In the genomic region with DNA sequence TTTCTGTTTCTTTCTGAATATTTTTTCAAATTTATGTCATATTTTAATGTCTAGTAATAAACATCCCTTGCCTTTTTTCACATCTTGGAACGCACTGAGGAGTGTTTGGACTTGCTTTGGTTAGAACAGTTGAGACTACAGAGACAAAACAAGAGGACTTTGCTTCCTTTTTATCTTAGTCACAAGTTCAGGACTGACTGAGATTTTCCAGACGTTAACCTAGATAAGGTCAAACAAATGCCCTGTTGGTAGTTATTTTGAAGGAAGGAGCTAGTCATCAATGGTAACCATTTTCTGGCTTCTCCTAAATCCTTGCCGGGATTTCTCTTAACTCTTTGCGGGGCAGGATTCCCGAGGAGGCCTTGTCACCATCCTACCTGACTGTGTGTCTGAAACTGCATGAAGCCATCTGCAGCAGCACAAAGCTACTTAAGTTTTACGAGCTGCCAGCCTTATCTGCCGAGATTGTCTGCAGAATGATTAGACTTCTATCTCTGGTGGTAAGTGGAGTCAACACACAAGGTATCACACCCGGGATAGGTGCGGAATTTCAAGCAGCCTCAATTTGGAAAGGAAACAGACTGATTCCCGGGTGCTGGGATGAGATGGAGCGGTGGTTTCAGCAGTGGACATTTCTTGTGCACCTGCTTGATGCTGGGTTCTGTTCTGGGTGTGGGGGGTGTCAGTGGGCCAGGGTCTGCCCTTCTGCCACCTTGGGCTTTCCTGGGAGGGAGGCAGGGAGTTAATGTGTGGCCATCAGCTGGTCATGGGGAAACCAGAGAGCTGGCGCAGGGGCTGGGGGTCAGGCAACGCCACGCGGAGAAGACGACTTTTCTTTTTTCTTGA, we compare ENCODE assay signal across 15 cellular contexts. TPM values are rescaled to one million over a fixed set of nuclear protein-coding genes. Genes with fewer than 3 reads are reported as not detected.
DNase-seq lines count a peak whose midpoint lies in the region; ATAC-seq and TF ChIP-seq lines count a peak whose summit lies in the region.
"Had no signal": no experiment of that assay in that cellular context is flagged by ENCODE, and none has a peak within 500 bp of the region (broad histone marks: within the 10 kb centered on the region; RNA-seq: fewer than 3 reads in every experiment).

No MANE protein-coding gene starts in this region.

- H3K36me3 Mint-ChIP-seq in natural killer cell treated with Interleukin-12 subunit alpha and Interleukin-12 subunit beta and Interleukin-15 and Interleukin-18, amount 100 ng/mL, for 72 hours: peaks cover 49% of the 10 kb centered on the region
- H3K36me3 Mint-ChIP-seq in natural killer cell: peaks cover 37% of the 10 kb centered on the region
- peaks cover 97% of the 10 kb centered on the region for H3K36me3 Mint-ChIP-seq in activated T-helper 17 cell treated with anti-CD3 and anti-CD28 coated beads, Interleukin-2, amount 50 U/mL, for 72 hours (ENCODE audit: low read depth)

- H3K79me1 ChIP-seq in mesendoderm (ENCODE audit: low read length): no peaks in the 10 kb centered on the region

- peaks cover 8% of the 10 kb centered on the region for H3K4me1 ChIP-seq in mesendoderm (ENCODE audit: control insufficient read depth, low read depth, low read length)
- H3K4me1 ChIP-seq: tibial nerve had no signal

- H3K4me2 ChIP-seq in mesendoderm (ENCODE audit: low read length): no peak overlapping the region

- no peaks in the 10 kb centered on the region for H3K79me2 ChIP-seq in mesendoderm (ENCODE audit: control insufficient read depth, insufficient read depth, low read length)

- H3K9ac ChIP-seq in mesendoderm (ENCODE audit: low read length): no peak overlapping the region

- WGBS in mesendoderm (ENCODE audit: extremely low coverage, insufficient coverage, low lambda C conversion rate): no CpG with 5 or more reads among the region's 16 CpGs

- H3K36me3 ChIP-seq in mesendoderm (ENCODE audit: control insufficient read depth, insufficient read depth, low read length): no peaks in the 10 kb centered on the region

- H3K4me3 ChIP-seq in mesendoderm (ENCODE audit: low read length): no peak overlapping the region
- H3K4me3 ChIP-seq: SK-N-MC, tibial nerve had no signal

- no peak overlapping the region for H4K5ac ChIP-seq in mesendoderm (ENCODE audit: low read length)

- DNase-seq in natural killer cell treated with Interleukin-12 subunit alpha and Interleukin-12 subunit beta and Interleukin-15 and Interleukin-18, amount 100 ng/mL, for 72 hours (ENCODE audit: low spot score): no peak
- DNase-seq in natural killer cell (no peak), mesendoderm (peak; percentile 97), left colon (no peak), RKO (ENCODE audit: low spot score) (no peak)
- DNase-seq in stimulated activated naive CD4-positive, alpha-beta T cell treated with Interleukin-2 at 50 U/mL for 16 hours (lab: John Stamatoyannopoulos, UW): no peak
- DNase-seq: foreskin fibroblast, Kasumi-1, NCI-H1436 treated with DMSO at 0.1 percent for 48 hours, NCI-H446, retina had no signal

- H3K4me1 Mint-ChIP-seq in natural killer cell treated with Interleukin-12 subunit alpha and Interleukin-12 subunit beta and Interleukin-15 and Interleukin-18, amount 100 ng/mL, for 72 hours (ENCODE audit: low read depth in 2 of 2): peaks cover 22 to 39% of the 10 kb centered on the region in 2 donors
- H3K4me1 Mint-ChIP-seq in natural killer cell: peaks cover 0 to 15% of the 10 kb centered on the region in 2 donors
- peaks cover 13% of the 10 kb centered on the region for H3K4me1 Mint-ChIP-seq in activated T-helper 17 cell treated with anti-CD3 and anti-CD28 coated beads, Interleukin-2, amount 50 U/mL, for 72 hours

- H3K23ac ChIP-seq in mesendoderm (ENCODE audit: low read length): no peak overlapping the region

- peak overlapping the region; percentile 17 for H3K4me3 Mint-ChIP-seq in natural killer cell treated with Interleukin-12 subunit alpha and Interleukin-12 subunit beta and Interleukin-15 and Interleukin-18, amount 100 ng/mL, for 72 hours
- no peak overlapping the region for H3K4me3 Mint-ChIP-seq in natural killer cell
- peak overlapping the region; percentile 51 for H3K4me3 Mint-ChIP-seq in activated T-helper 17 cell treated with anti-CD3 and anti-CD28 coated beads, Interleukin-2, amount 50 U/mL, for 72 hours

- no peaks in the 10 kb centered on the region for H3K9me3 Mint-ChIP-seq in natural killer cell treated with Interleukin-12 subunit alpha and Interleukin-12 subunit beta and Interleukin-15 and Interleukin-18, amount 100 ng/mL, for 72 hours
- H3K9me3 Mint-ChIP-seq in natural killer cell: peaks cover 3 to 5% of the 10 kb centered on the region in 2 donors
- no peaks in the 10 kb centered on the region for H3K9me3 Mint-ChIP-seq in activated T-helper 17 cell treated with anti-CD3 and anti-CD28 coated beads, Interleukin-2, amount 50 U/mL, for 72 hours

- intact Hi-C loops in natural killer cell (cut with micrococcal nuclease) (loop anchor here (10.0 kb wide), 1 partner anchor 1816 kb away; no protein-coding TSS in a partner anchor), left colon (cut with DNase I, micrococcal nuclease) (no loop called here)

- no peak overlapping the region for H2BK15ac ChIP-seq in mesendoderm (replicated peaks; ENCODE audit: low read depth)

- no peak overlapping the region for H3K4ac ChIP-seq in mesendoderm (ENCODE audit: low read depth, low read length)

- ATAC-seq in natural killer cell treated with Interleukin-12 subunit alpha and Interleukin-12 subunit beta and Interleukin-15 and Interleukin-18, amount 100 ng/mL, for 72 hours: peak in 1 of 2 donors; percentile 13
- no peak for ATAC-seq in natural killer cell
- peak; percentile 78 for ATAC-seq in activated T-helper 17 cell treated with anti-CD3 and anti-CD28 coated beads, Interleukin-2, amount 50 U/mL, for 72 hours (replicated peaks)
- no peak for ATAC-seq in left colon
- ATAC-seq in HG02840 (IDR thresholded peaks at IDR 0.05; ENCODE audit: low FRiP score, unreplicated experiment): no peak

- H4K8ac ChIP-seq in mesendoderm (ENCODE audit: low read depth, low read length): no peak overlapping the region

- H2BK5ac ChIP-seq in mesendoderm (ENCODE audit: low read length): peak overlapping the region; percentile 31

- peak overlapping the region; percentile 34 for H2BK120ac ChIP-seq in mesendoderm (ENCODE audit: low read depth, low read length)

- H3K56ac ChIP-seq in mesendoderm (ENCODE audit: low read length): peak overlapping the region; percentile 17

- H3K27ac ChIP-seq in mesendoderm (ENCODE audit: low read depth, low read length): peak overlapping the region; percentile 94
- H3K27ac ChIP-seq: SK-N-MC, tibial nerve had no signal

- no peak for TF ChIP-seq CTCF in natural killer cell (IDR thresholded peaks at IDR 0.05)

- no peak overlapping the region for H2AK5ac ChIP-seq in mesendoderm (ENCODE audit: low read length)

- H3K27me3 ChIP-seq in mesendoderm (ENCODE audit: insufficient read depth, low read length, poor library complexity): no peaks in the 10 kb centered on the region
- H3K27me3 ChIP-seq: tibial nerve had no signal

- no peaks in the 10 kb centered on the region for H3K27me3 Mint-ChIP-seq in natural killer cell treated with Interleukin-12 subunit alpha and Interleukin-12 subunit beta and Interleukin-15 and Interleukin-18, amount 100 ng/mL, for 72 hours
- no peaks in the 10 kb centered on the region for H3K27me3 Mint-ChIP-seq in natural killer cell (ENCODE audit: low read depth in 2 of 2)
- no peaks in the 10 kb centered on the region for H3K27me3 Mint-ChIP-seq in activated T-helper 17 cell treated with anti-CD3 and anti-CD28 coated beads, Interleukin-2, amount 50 U/mL, for 72 hours

- peak overlapping the region; percentile 94 for H3K18ac ChIP-seq in mesendoderm (ENCODE audit: low read length)

- H3K27ac Mint-ChIP-seq in natural killer cell treated with Interleukin-12 subunit alpha and Interleukin-12 subunit beta and Interleukin-15 and Interleukin-18, amount 100 ng/mL, for 72 hours: peak overlapping the region; percentile 66 to 85
- H3K27ac Mint-ChIP-seq in natural killer cell: peak overlapping the region in 1 of 2 donors; percentile 79
- peak overlapping the region; percentile 93 for H3K27ac Mint-ChIP-seq in activated T-helper 17 cell treated with anti-CD3 and anti-CD28 coated beads, Interleukin-2, amount 50 U/mL, for 72 hours

RNA-seq across cellular contexts. Expression of a gene that starts 48.2 kb away (rescaled TPM):
- total RNA-seq in natural killer cell treated with Interleukin-12 subunit alpha and Interleukin-12 subunit beta and Interleukin-15 and Interleukin-18, amount 100 ng/mL, for 72 hours: 1,000 to 10,000 TPM; 1,259 to 2,425 TPM
- 1,000 to 10,000 TPM in 2 of 3 donors, 100 to 1,000 TPM in 1; 929 to 1,120 (median 1,060) TPM for total RNA-seq in natural killer cell
- 1,000 to 10,000 TPM; 1,022 to 1,405 TPM for total RNA-seq in activated T-helper 17 cell treated with anti-CD3 and anti-CD28 coated beads, Interleukin-2, amount 50 U/mL, for 72 hours
- 6.6 TPM for polyA plus RNA-seq in mesendoderm (2013, experiment 1 of 2)
- 6.6 TPM for polyA plus RNA-seq in mesendoderm (2013, experiment 2 of 2)
- 100 to 1,000 TPM in 1 of 2 donors, 10 to 100 TPM in 1; 95.9 to 142 TPM for total RNA-seq in left colon

Comparison
In these comparisons a context has a peak if more than half of its experiments do, and no peak if none do; other contexts are left out.
1. RNA of a gene that starts 48.2 kb away (total RNA-seq): 1,259 to 2,425 TPM in natural killer cell treated with Interleukin-12 subunit alpha and Interleukin-12 subunit beta and Interleukin-15 and Interleukin-18, amount 100 ng/mL, for 72 hours, 1,022 to 1,405 TPM in activated T-helper 17 cell treated with anti-CD3 and anti-CD28 coated beads, Interleukin-2, amount 50 U/mL, for 72 hours and 929 to 1,120 TPM in natural killer cell; 95.9 to 142 TPM in left colon; every median in the first group is over 4 times any median in the second.